ENCODE assay signal across 15 cellular contexts in the genomic region with DNA sequence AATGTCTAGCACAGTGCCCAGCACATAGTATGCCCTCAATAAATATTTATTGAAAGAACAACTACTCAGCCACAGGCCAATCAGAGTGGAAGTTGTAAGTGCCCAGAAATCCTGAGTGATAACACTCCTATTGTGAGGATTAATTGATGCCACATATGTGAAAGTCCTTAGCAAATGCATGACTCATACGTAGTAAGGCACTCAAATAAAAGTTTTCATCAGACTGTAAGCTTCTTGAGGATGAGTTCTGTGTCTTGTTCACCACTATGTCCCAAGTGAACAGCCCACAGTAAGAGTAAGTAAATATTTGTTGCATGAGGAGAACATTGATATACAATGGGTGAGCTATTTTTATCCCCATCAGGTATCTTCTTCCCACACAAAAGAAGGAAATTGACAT. TPM values are rescaled to one million over a fixed set of nuclear protein-coding genes. Genes with fewer than 3 reads are reported as not detected.
DNase-seq lines count a peak whose midpoint lies in the region; ATAC-seq and TF ChIP-seq lines count a peak whose summit lies in the region.
"Had no signal": no experiment of that assay in that cellular context is flagged by ENCODE, and none has a peak within 500 bp of the region (broad histone marks: within the 10 kb centered on the region; RNA-seq: fewer than 3 reads in every experiment).

No MANE protein-coding gene starts in this region.

- H3K9me3 Mint-ChIP-seq in activated CD8-positive, alpha-beta T cell treated with anti-CD3 and anti-CD28 coated beads for 36 hours: no peaks in the 10 kb centered on the region
- no peaks in the 10 kb centered on the region for H3K9me3 Mint-ChIP-seq in activated CD8-positive, alpha-beta T cell treated with anti-CD3 and anti-CD28 coated beads, Interleukin-2, amount 10 ng/mL, durations not matched to agents 7 days and 5 days (ENCODE audit: insufficient read depth)
- H3K9me3 Mint-ChIP-seq: effector memory CD8-positive, alpha-beta T cell had no signal

- H3K4me3 Mint-ChIP-seq in activated CD8-positive, alpha-beta T cell treated with anti-CD3 and anti-CD28 coated beads for 36 hours: no peak overlapping the region
- H3K4me3 Mint-ChIP-seq in activated CD8-positive, alpha-beta T cell treated with anti-CD3 and anti-CD28 coated beads, Interleukin-2, amount 10 ng/mL, durations not matched to agents 7 days and 5 days: no peak overlapping the region
- H3K4me3 Mint-ChIP-seq: effector memory CD8-positive, alpha-beta T cell had no signal

- peaks cover 11% of the 10 kb centered on the region for H3K4me1 Mint-ChIP-seq in activated CD8-positive, alpha-beta T cell treated with anti-CD3 and anti-CD28 coated beads for 36 hours (ENCODE audit: low read depth)
- H3K4me1 Mint-ChIP-seq in activated CD8-positive, alpha-beta T cell treated with anti-CD3 and anti-CD28 coated beads, Interleukin-2, amount 10 ng/mL, durations not matched to agents 7 days and 5 days (ENCODE audit: low read depth): peaks cover 13% of the 10 kb centered on the region

- no peak for TF ChIP-seq CTCF in activated CD8-positive, alpha-beta T cell treated with anti-CD3 and anti-CD28 coated beads for 36 hours (IDR thresholded peaks at IDR 0.05)
- no peak for TF ChIP-seq CTCF in cardiac fibroblast (IDR thresholded peaks at IDR 0.05; ENCODE audit: low read depth, low read length)

- CTCF ChIA-PET in activated CD8-positive, alpha-beta T cell treated with anti-CD3 and anti-CD28 coated beads for 36 hours (lab: Charles Lee): interaction anchor here (0.8 to 1.8 kb wide), 4 partner anchors 20 to 352 kb away, joined by 3 to 8 read pairs (median 4); a partner anchor contains a TSS
- CTCF ChIA-PET in activated CD8-positive, alpha-beta T cell treated with anti-CD3 and anti-CD28 coated beads, Interleukin-2, amount 10 ng/mL, durations not matched to agents 7 days and 5 days (lab: Charles Lee): interaction anchor here (1.2 to 2.1 kb wide), 5 partner anchors 8 to 53 kb away, joined by 3 to 9 read pairs (median 6); no protein-coding TSS in a partner anchor

- H3K9me3 ChIP-seq in effector memory CD4-positive, alpha-beta T cell (ENCODE audit: control insufficient read depth, low read length): no peaks in the 10 kb centered on the region
- H3K9me3 ChIP-seq: upper lobe of left lung had no signal

- no peak overlapping the region for H3K27ac Mint-ChIP-seq in activated CD8-positive, alpha-beta T cell treated with anti-CD3 and anti-CD28 coated beads for 36 hours
- no peak overlapping the region for H3K27ac Mint-ChIP-seq in activated CD8-positive, alpha-beta T cell treated with anti-CD3 and anti-CD28 coated beads, Interleukin-2, amount 10 ng/mL, durations not matched to agents 7 days and 5 days
- H3K27ac Mint-ChIP-seq: effector memory CD8-positive, alpha-beta T cell had no signal

- H3K36me3 Mint-ChIP-seq in activated CD8-positive, alpha-beta T cell treated with anti-CD3 and anti-CD28 coated beads for 36 hours (ENCODE audit: low read depth): no peaks in the 10 kb centered on the region
- no peaks in the 10 kb centered on the region for H3K36me3 Mint-ChIP-seq in activated CD8-positive, alpha-beta T cell treated with anti-CD3 and anti-CD28 coated beads, Interleukin-2, amount 10 ng/mL, durations not matched to agents 7 days and 5 days (ENCODE audit: low read depth)

- DNase-seq in activated CD8-positive, alpha-beta T cell treated with anti-CD3 and anti-CD28 coated beads for 36 hours: no peak
- no peak for DNase-seq in activated CD8-positive, alpha-beta T cell treated with anti-CD3 and anti-CD28 coated beads, Interleukin-2, amount 10 ng/mL, durations not matched to agents 7 days and 5 days
- DNase-seq in NCI-H226 (peak; percentile 33), cardiac fibroblast (ENCODE audit: low read depth in 2 of 2) (peak; percentile 23 to 65), non-pigmented ciliary epithelial cell (ENCODE audit: low read depth) (peak; percentile 24), activated gamma-delta T cell (lab: John Stamatoyannopoulos, UW) (no peak), H4 (ENCODE audit: low spot score) (no peak)
- DNase-seq in effector memory CD4-positive, alpha-beta T cell: no peak
- DNase-seq: amniotic stem cell; DMS 273 treated with DMSO at 0.1 percent for 48 hours; effector memory CD8-positive, alpha-beta T cell; MM.1S; occipital lobe; T-helper 9 cell; upper lobe of left lung had no signal

- no peak overlapping the region for H3K4me3 ChIP-seq in cardiac fibroblast (replicated peaks in 1 of 2; ENCODE audit: low read depth in 2 of 2, low read length in 2 of 2)
- H3K4me3 ChIP-seq in effector memory CD4-positive, alpha-beta T cell (ENCODE audit: insufficient read depth, low read depth, low read length, poor library complexity, severe bottlenecking): no peak overlapping the region
- H3K4me3 ChIP-seq: upper lobe of left lung had no signal

- H3K4me1 ChIP-seq in effector memory CD4-positive, alpha-beta T cell (ENCODE audit: control insufficient read depth, insufficient read depth, low read length, poor library complexity, severe bottlenecking): no peaks in the 10 kb centered on the region

- H3K27me3 Mint-ChIP-seq in activated CD8-positive, alpha-beta T cell treated with anti-CD3 and anti-CD28 coated beads for 36 hours: no peaks in the 10 kb centered on the region
- no peaks in the 10 kb centered on the region for H3K27me3 Mint-ChIP-seq in activated CD8-positive, alpha-beta T cell treated with anti-CD3 and anti-CD28 coated beads, Interleukin-2, amount 10 ng/mL, durations not matched to agents 7 days and 5 days (ENCODE audit: low read depth)
- H3K27me3 Mint-ChIP-seq: effector memory CD8-positive, alpha-beta T cell had no signal

- intact Hi-C loops in activated CD8-positive, alpha-beta T cell treated with anti-CD3 and anti-CD28 coated beads for 36 hours (cut with micrococcal nuclease): no loop called here

- ATAC-seq in activated CD8-positive, alpha-beta T cell treated with anti-CD3 and anti-CD28 coated beads for 36 hours: peak; percentile 30
- no peak for ATAC-seq in activated CD8-positive, alpha-beta T cell treated with anti-CD3 and anti-CD28 coated beads, Interleukin-2, amount 10 ng/mL, durations not matched to agents 7 days and 5 days
- ATAC-seq: effector memory CD8-positive, alpha-beta T cell had no signal

- H3K36me3 ChIP-seq in effector memory CD4-positive, alpha-beta T cell (ENCODE audit: control insufficient read depth, insufficient read depth, low read length): no peaks in the 10 kb centered on the region
- H3K36me3 ChIP-seq: upper lobe of left lung had no signal

- H3K27ac ChIP-seq in effector memory CD4-positive, alpha-beta T cell (ENCODE audit: insufficient read depth, low read length, poor library complexity, severe bottlenecking): no peak overlapping the region
- H3K27ac ChIP-seq: upper lobe of left lung had no signal

- POLR2A ChIA-PET in activated CD8-positive, alpha-beta T cell treated with anti-CD3 and anti-CD28 coated beads for 36 hours (lab: Charles Lee): no interaction called here
- POLR2A ChIA-PET in activated CD8-positive, alpha-beta T cell treated with anti-CD3 and anti-CD28 coated beads, Interleukin-2, amount 10 ng/mL, durations not matched to agents 7 days and 5 days (lab: Charles Lee): interaction anchor here (1.1 to 2.1 kb wide), 2 partner anchors 24 to 328 kb away, joined by 3 to 9 read pairs; a partner anchor contains a TSS

- no peaks in the 10 kb centered on the region for H3K27me3 ChIP-seq in effector memory CD4-positive, alpha-beta T cell (replicated peaks; ENCODE audit: control insufficient read depth, insufficient read depth, low read length, poor library complexity, severe bottlenecking)
- H3K27me3 ChIP-seq: upper lobe of left lung had no signal

RNA-seq across cellular contexts. Expression of a gene that starts 24.7 kb away (rescaled TPM):
- total RNA-seq in activated CD8-positive, alpha-beta T cell treated with anti-CD3 and anti-CD28 coated beads for 36 hours: 10 to 100 TPM; 13.1 to 13.6 TPM
- 10 to 100 TPM; 23.3 to 24.5 TPM for total RNA-seq in activated CD8-positive, alpha-beta T cell treated with anti-CD3 and anti-CD28 coated beads, Interleukin-2, amount 10 ng/mL, durations not matched to agents 7 days and 5 days
- 30.9 and 37.6 TPM in 2 replicates for total RNA-seq in H4 (2014; rRNA removed; shearing (Covaris generic))

Comparison
In these comparisons a context has a peak if more than half of its experiments do, and no peak if none do; other contexts are left out.
1. DNase-seq: peak in NCI-H226 (single experiment), cardiac fibroblast (2 of 2) and non-pigmented ciliary epithelial cell (single experiment); none in activated CD8-positive, alpha-beta T cell treated with anti-CD3 and anti-CD28 coated beads for 36 hours (single experiment), activated CD8-positive, alpha-beta T cell treated with anti-CD3 and anti-CD28 coated beads, Interleukin-2, amount 10 ng/mL, durations not matched to agents 7 days and 5 days (single experiment), activated gamma-delta T cell (single experiment), effector memory CD4-positive, alpha-beta T cell (0 of 3) and H4 (single experiment).